Comparison of ENCODE assay signal across 25 cellular contexts in genomic region chr15:94247789-94248638, GRCh38. TPM values are rescaled to one million over a fixed set of nuclear protein-coding genes. Genes with fewer than 3 reads are reported as not detected.
DNase-seq lines count a peak whose midpoint lies in the region; ATAC-seq, FAIRE-seq and TF ChIP-seq lines count a peak whose summit lies in the region.
"Had no signal": no experiment of that assay in that cellular context is flagged by ENCODE, and none has a peak within 500 bp of the region (broad histone marks: within the 10 kb centered on the region; RNA-seq: fewer than 3 reads in every experiment).

No MANE protein-coding gene starts in this region.

- no peak for DNase-seq in GM19239 (ENCODE audit: insufficient read length, low spot score)
- DNase-seq in HepG2 (ENCODE audit: low spot score) = peak; percentile 82
- no peak for DNase-seq in activated T-cell treated with anti-CD3 and anti-CD28 coated beads, Interleukin-2, amount 50 U/mL, for 1 hour
- DNase-seq in activated T-cell treated with anti-CD3 and anti-CD28 coated beads, Interleukin-2, amount 50 U/mL, for 4 hours = no peak
- DNase-seq: activated CD4-positive, alpha-beta T cell treated with anti-CD3 and anti-CD28 coated beads, Interleukin-2, amount 10 ng/mL, durations not matched to agents 7 days and 5 days; aorta; C1 segment of cervical spinal cord; dermis blood vessel endothelial cell; EL; IMR-90; kidney; naive thymus-derived CD8-positive, alpha-beta T cell; NCI-H1417; NCI-H2081 treated with DMSO at 0.1 percent for 48 hours; NK-92 treated with Interleukin-12 subunit alpha and Interleukin-12 subunit beta, amount 100 ng/mL, for 24 hours; spleen; stimulated activated CD4-positive, alpha-beta T cell treated with anti-CD3 and anti-CD28 coated beads, Interleukin-4, amount 100 ng/mL, for 1 hour; testis had no signal

- no peak overlapping the region for H3K4me3 Mint-ChIP-seq in activated T-cell treated with anti-CD3 and anti-CD28 coated beads, Interleukin-2, amount 50 U/mL, for 4 hours
- H3K4me3 Mint-ChIP-seq: activated CD4-positive, alpha-beta T cell treated with anti-CD3 and anti-CD28 coated beads, Interleukin-2, amount 10 ng/mL, durations not matched to agents 7 days and 5 days; activated naive CD4-positive, alpha-beta T cell treated with anti-CD3 and anti-CD28 coated beads, Interleukin-2, amount 50 U/mL, for 24 hours; naive thymus-derived CD8-positive, alpha-beta T cell; stimulated activated memory B cell treated with anti-CD40 and anti-IgM and Interleukin-4, amounts not matched to agents 10 μg/mL and 1 μg/mL and 100 μg/mL, for 72 hours had no signal

- CTCF ChIA-PET in HepG2 (lab: Yijun Ruan, JAX; ENCODE audit: low intra/inter-chr PET ratio, low total read pairs) = no interaction called here

- no TSS peak for BruUV-seq in HepG2 (replicated peaks; lab: Mats Ljungman, UMichigan)

- peaks cover 4% of the 10 kb centered on the region for H3K36me3 Mint-ChIP-seq in activated T-cell treated with anti-CD3 and anti-CD28 coated beads, Interleukin-2, amount 50 U/mL, for 4 hours (ENCODE audit: insufficient read depth)

- TF ChIP-seq EP300 in HepG2 (IDR thresholded peaks at IDR 0.05; ENCODE audit: low read depth in 2 of 2, low read length in 2 of 2) = peak in 1 of 2 experiments; percentile 46; a peak in 2 of 4 replicates
- TF ChIP-seq EP300 in HepG2 (CRISPR knock-in tag; IDR thresholded peaks at IDR 0.05; ENCODE audit: borderline replicate concordance) = no peak

- no peak for TF ChIP-seq RAD21 in HepG2 (CRISPR knock-in tag; IDR thresholded peaks at IDR 0.05)

- H3K4me3 ChIP-seq in HepG2 (replicated peaks in 1 of 3; ENCODE audit: insufficient read depth in 1 of 3, low read depth in 2 of 3, low read length in 3 of 3) (peak overlapping the region in 2 of 3 experiments; percentile 8 to 37; a peak in 3 of 6 replicates), neutrophil (ENCODE audit: low read depth in 1 of 2, low read length in 1 of 2) (no peak overlapping the region)
- H3K4me3 ChIP-seq: SJSA1, spleen, testis had no signal

- no peaks in the 10 kb centered on the region for H3K27me3 ChIP-seq in HepG2 (ENCODE audit: control insufficient read depth in 1 of 2, insufficient read depth in 2 of 2, low read length in 2 of 2)
- no peaks in the 10 kb centered on the region for H3K27me3 ChIP-seq in neutrophil
- H3K27me3 ChIP-seq: SJSA1, spleen, testis had no signal

- WGBS in HepG2 (ENCODE audit: low lambda C conversion rate) = 8% methylated on average over 7 of the region's 7 CpGs

- peaks cover 6% of the 10 kb centered on the region for H3K79me2 ChIP-seq in HepG2 (ENCODE audit: insufficient read depth, low read length)

- FAIRE-seq in GM19239 (lab: Jason Lieb, UNC) = peak; percentile 48
- peak; percentile 76 for FAIRE-seq in HepG2 (lab: Jason Lieb, UNC)
- FAIRE-seq: kidney, RCC 7860 had no signal

- H3K4me2 ChIP-seq in HepG2 (ENCODE audit: low read depth, low read length) = peak overlapping the region; percentile 53

- H3K9me3 ChIP-seq in HepG2 (ENCODE audit: low read length) (peaks cover 10% of the 10 kb centered on the region; the same call in 1 of the 2 replicates), neutrophil (no peaks in the 10 kb centered on the region)
- H3K9me3 ChIP-seq: SJSA1, spleen, testis had no signal

- H2AFZ ChIP-seq in HepG2 (ENCODE audit: low read length) = no peak overlapping the region

- H4K20me1 ChIP-seq in HepG2 (ENCODE audit: insufficient read depth, low read length) = no peaks in the 10 kb centered on the region

- ATAC-seq in HepG2 (peak; percentile 92), GM18873 (IDR thresholded peaks at IDR 0.05; ENCODE audit: low FRiP score, unreplicated experiment) (no peak)
- ATAC-seq in activated T-cell treated with anti-CD3 and anti-CD28 coated beads, Interleukin-2, amount 50 U/mL, for 4 hours = no peak
- ATAC-seq: naive thymus-derived CD8-positive, alpha-beta T cell; stimulated activated memory B cell treated with anti-CD40 and anti-IgM and Interleukin-4, amounts not matched to agents 10 μg/mL and 1 μg/mL and 100 μg/mL, for 72 hours had no signal

- no peaks in the 10 kb centered on the region for H3K27me3 Mint-ChIP-seq in activated T-cell treated with anti-CD3 and anti-CD28 coated beads, Interleukin-2, amount 50 U/mL, for 4 hours (ENCODE audit: low read depth)
- H3K27me3 Mint-ChIP-seq: activated CD4-positive, alpha-beta T cell treated with anti-CD3 and anti-CD28 coated beads, Interleukin-2, amount 10 ng/mL, durations not matched to agents 7 days and 5 days; activated naive CD4-positive, alpha-beta T cell treated with anti-CD3 and anti-CD28 coated beads, Interleukin-2, amount 50 U/mL, for 24 hours; naive thymus-derived CD8-positive, alpha-beta T cell; stimulated activated memory B cell treated with anti-CD40 and anti-IgM and Interleukin-4, amounts not matched to agents 10 μg/mL and 1 μg/mL and 100 μg/mL, for 72 hours had no signal

- H3K4me1 Mint-ChIP-seq in activated T-cell treated with anti-CD3 and anti-CD28 coated beads, Interleukin-2, amount 50 U/mL, for 4 hours (ENCODE audit: low read depth) = peaks cover 22% of the 10 kb centered on the region

- H3K36me3 ChIP-seq in HepG2 (replicated peaks in 1 of 2; ENCODE audit: control insufficient read depth in 1 of 2, insufficient read depth in 2 of 2, low read length in 2 of 2) (no peaks in the 10 kb centered on the region), neutrophil (peaks cover 19% of the 10 kb centered on the region)
- H3K36me3 ChIP-seq: SJSA1 had no signal

- no peak for TF ChIP-seq POLR2A in HepG2 (IDR thresholded peaks at IDR 0.05; ENCODE audit: insufficient read depth in 1 of 2, low read depth in 2 of 2, low read length in 2 of 2)

- H3K27ac ChIP-seq in VCaP = peak overlapping the region; percentile 93
- peak overlapping the region; percentile 74 for H3K27ac ChIP-seq in HepG2 (ENCODE audit: extremely low read length, insufficient read depth, low read length)
- H3K27ac ChIP-seq in neutrophil = peak overlapping the region; percentile 55
- H3K27ac ChIP-seq: SJSA1, spleen, testis had no signal

- H3K4me1 ChIP-seq in HepG2 (ENCODE audit: insufficient read depth, low read length) = peaks cover 72% of the 10 kb centered on the region
- H3K4me1 ChIP-seq in neutrophil (ENCODE audit: control insufficient read depth in 1 of 2, insufficient read depth in 1 of 2, low read depth in 1 of 2, low read length in 1 of 2) = peaks cover 20 to 39% of the 10 kb centered on the region in 2 experiments
- H3K4me1 ChIP-seq: SJSA1, testis had no signal

- no peak overlapping the region; the same call in 1 of the 2 replicates for H3K9ac ChIP-seq in HepG2 (ENCODE audit: insufficient read depth, low read depth, low read length)

- in situ Hi-C loops in HepG2 (cut with HindIII; ENCODE audit: extremely low pct_ligation_motif_present, low pct_unique_long_range_greater_than_20kb) = no loop called here

- peaks cover 9% of the 10 kb centered on the region for H3K9me3 Mint-ChIP-seq in activated T-cell treated with anti-CD3 and anti-CD28 coated beads, Interleukin-2, amount 50 U/mL, for 4 hours
- H3K9me3 Mint-ChIP-seq: stimulated activated memory B cell treated with anti-CD40 and anti-IgM and Interleukin-4, amounts not matched to agents 10 μg/mL and 1 μg/mL and 100 μg/mL, for 72 hours had no signal

- 0 out of 2 replicates have a peak, but pooled peaks have one; percentile 10 for TF ChIP-seq CTCF in VCaP (conservative IDR thresholded peaks at IDR 0.05)
- no peak for TF ChIP-seq CTCF in HepG2 (CRISPR knock-in tag; IDR thresholded peaks at IDR 0.05)
- TF ChIP-seq CTCF in neutrophil (IDR thresholded peaks at IDR 0.05) = no peak

- POLR2A ChIA-PET in HepG2 (lab: Yijun Ruan, JAX) = interaction anchor here (1.2 to 1.8 kb wide), 2 partner anchors 13 to 17 kb away, joined by 5 to 21 read pairs; partner anchors contain the start of gene MCTP2

- intact Hi-C loops in HepG2 (cut with micrococcal nuclease; ENCODE audit: unreplicated experiment) = no loop called here

TF ChIP-seq in HepG2, 621 proteins besides CTCF, POLR2A, EP300 and RAD21 (continues in another document):
- TF ChIP-seq NFRKB (IDR thresholded peaks at IDR 0.05) (no peak), ASH2L (IDR thresholded peaks at IDR 0.05; ENCODE audit: insufficient read length, low read depth, low read length) (peak; percentile 52), TEF (CRISPR knock-in tag; IDR thresholded peaks at IDR 0.05) (no peak), DPF2 (CRISPR knock-in tag; IDR thresholded peaks at IDR 0.05; ENCODE audit: borderline replicate concordance, low read depth) (0 out of 2 replicates have a peak, but pooled peaks have one; percentile 13)

RNA-seq across cellular contexts. Expression of gene MCTP2, which starts 16.7 kb away (rescaled TPM):
- 2.7 and 5.1 TPM in 2 replicates for total RNA-seq in HepG2 (2016; rRNA removed; fragmentation: Illumina TruSeq; extraction: Trizol)
- 16.9 and 19.1 TPM in 2 replicates for total RNA-seq in HepG2 (2016; cell fraction: cytosol; rRNA removed; fragmentation: Illumina TruSeq; extraction: Trizol; ENCODE audit: low read depth)
- total RNA-seq in HepG2 (2016; cell fraction: insoluble cytoplasmic fraction; rRNA removed; fragmentation: Illumina TruSeq; extraction: Trizol) = 3.2 and 5.9 TPM in 2 replicates
- 4.6 and 5.4 TPM in 2 replicates for total RNA-seq in HepG2 (2016; cell fraction: membrane; rRNA removed; fragmentation: Illumina TruSeq; extraction: Trizol)
- total RNA-seq in HepG2 (2016; cell fraction: nucleus; rRNA removed; fragmentation: Illumina TruSeq; extraction: Trizol) = 13.1 and 13.3 TPM in 2 replicates
- 8.5 and 8.6 TPM in 2 replicates for polyA plus RNA-seq in HepG2 (2011; rRNA removed)
- 6.4 and 7.5 TPM in 2 replicates for polyA plus RNA-seq in HepG2 (2011; cell fraction: cytosol; rRNA removed)
- 15.5 and 17.5 TPM in 2 replicates for polyA plus RNA-seq in HepG2 (2011; cell fraction: nucleus; rRNA removed)
- 2.3 and 2.5 TPM in 2 replicates for polyA plus RNA-seq in HepG2 (2012)
- 0.10 and 0.17 TPM in 2 replicates for polyA plus RNA-seq in HepG2 (2016; cell fraction: cytosol; fragmentation: Illumina TruSeq; extraction: Trizol; ENCODE audit: low read depth)
- 2.3 and 2.5 TPM in 2 replicates for polyA plus RNA-seq in HepG2 (2016; cell fraction: insoluble cytoplasmic fraction; fragmentation: Illumina TruSeq; extraction: Trizol; ENCODE audit: low read depth)
- polyA plus RNA-seq in HepG2 (2016; cell fraction: membrane; fragmentation: Illumina TruSeq; extraction: Trizol; ENCODE audit: low read depth) = 0.20 and 0.23 TPM in 2 replicates
- 3.1 and 5.2 TPM in 2 replicates for polyA plus RNA-seq in HepG2 (2016; cell fraction: nucleus; fragmentation: Illumina TruSeq; extraction: Trizol; ENCODE audit: insufficient read depth, low read depth)
- 12.2 and 23.0 TPM in 2 replicates for polyA minus RNA-seq in HepG2 (2011; rRNA and poly(A)+ RNA removed; ENCODE audit: low replicate concordance)
- polyA minus RNA-seq in HepG2 (2011; cell fraction: cytosol; rRNA and poly(A)+ RNA removed) = 6.9 and 7.4 TPM in 2 replicates
- 38.0 and 39.8 TPM in 2 replicates for polyA minus RNA-seq in HepG2 (2011; cell fraction: nucleus; rRNA and poly(A)+ RNA removed)
- total RNA-seq in activated T-cell treated with anti-CD3 and anti-CD28 coated beads, Interleukin-2, amount 50 U/mL, for 4 hours = 10 to 100 TPM in 2 of 3 donors, 1 to 10 TPM in 1; 9.5 to 18.1 (median 14.2) TPM

Comparison
In these comparisons a context has a peak if more than half of its experiments do, and no peak if none do; other contexts are left out.
1. H3K4me3 ChIP-seq: peak in HepG2 (2 of 3); none in neutrophil (0 of 2).
2. Peak in every context shown above with its lines, with median percentiles within 50 percentile points of each other: H3K27ac ChIP-seq.